ENCODE assay signal across 21 cellular contexts in genomic region chr1:162916821-162917613, GRCh38. TPM values are rescaled to one million over a fixed set of nuclear protein-coding genes. Genes with fewer than 3 reads are reported as not detected.
"Had no signal": no experiment of that assay in that cellular context is flagged by ENCODE, and none has a peak within 500 bp of the region (broad histone marks: within the 10 kb centered on the region; RNA-seq: fewer than 3 reads in every experiment).

No MANE protein-coding gene starts in this region.

- H3K36me3 ChIP-seq: ascending aorta, cardiac muscle cell, ovary, tibial artery had no signal

- H3K27me3 ChIP-seq: ascending aorta, cardiac muscle cell, hepatocyte, ovary, tibial artery had no signal

- FAIRE-seq: urothelium cell line had no signal

- ATAC-seq: stimulated activated memory B cell treated with anti-CD40 and anti-IgM and Interleukin-4, amounts not matched to agents 10 μg/mL and 1 μg/mL and 100 μg/mL, for 72 hours had no signal

- H3K4me1 ChIP-seq: ascending aorta, tibial artery had no signal

- H3K9me3 ChIP-seq: ovary had no signal

- H3K4me3 ChIP-seq: ascending aorta, cardiac muscle cell, hepatocyte, ovary, tibial artery had no signal

- H3K27ac ChIP-seq: ascending aorta, cardiac muscle cell, ovary, tibial artery had no signal

- H3K79me2 ChIP-seq: hepatocyte had no signal

- DNase-seq: activated B cell treated with CpG ODN at 0.5 μM for 24 hours; activated CD4-positive, alpha-beta T cell treated with anti-CD3 and anti-CD28 coated beads for 48 hours; activated CD8-positive, alpha-beta memory T cell treated with anti-CD3 and anti-CD28 coated beads, Interleukin-2, amount 50 U/mL, for 48 hours; activated naive CD4-positive, alpha-beta T cell; activated naive CD8-positive, alpha-beta T cell treated with anti-CD3 and anti-CD28 coated beads, Interleukin-2, amount 10 ng/mL, durations not matched to agents 7 days and 5 days; endodermal cell; ovary; stimulated activated CD4-positive, alpha-beta T cell treated with anti-CD3 and anti-CD28 coated beads, Interleukin-12 subunit alpha, Interleukin-12 subunit beta, amount 100 ng/mL, for 4 hours; SW 1271; tibial artery had no signal

- H3K4me2 ChIP-seq: hepatocyte had no signal

RNA-seq across cellular contexts. Expression of gene CCDC190, which starts 56.0 kb away (rescaled TPM):
- total RNA-seq: activated B cell treated with CpG ODN at 0.5 μM for 24 hours; activated naive CD8-positive, alpha-beta T cell treated with anti-CD3 and anti-CD28 coated beads, Interleukin-2, amount 10 ng/mL, durations not matched to agents 7 days and 5 days; activated T-helper 1 cell treated with anti-CD3 and anti-CD28 coated beads, Interleukin-12 subunit alpha, Interleukin-12 subunit beta, Interleukin-2, Interleukin-4 antibody, amounts not matched to agents 30 ng/mL and 10 ng/mL and 1 ng/mL, durations not matched to agents 14 hours and 24 hours and 36 hours; cardiac muscle cell; dermis microvascular lymphatic vessel endothelial cell; endodermal cell; hepatocyte; kidney epithelial cell; liver; mesenteric fat pad; ovary had no signal
- polyA plus RNA-seq: cardiac muscle cell, hepatocyte, liver, neural cell had no signal
